ENCODE assay signal across 9 cellular contexts in genomic region chr19:58058428-58058827, GRCh38. TPM values are rescaled to one million over a fixed set of nuclear protein-coding genes. Genes with fewer than 3 reads are reported as not detected.
DNase-seq lines count a peak whose midpoint lies in the region; ATAC-seq and TF ChIP-seq lines count a peak whose summit lies in the region.
"Had no signal": no experiment of that assay in that cellular context is flagged by ENCODE, and none has a peak within 500 bp of the region (broad histone marks: within the 10 kb centered on the region; RNA-seq: fewer than 3 reads in every experiment).

No MANE protein-coding gene starts in this region.

- TF ChIP-seq CTCF in AG10803 (conservative IDR thresholded peaks at IDR 0.05; ENCODE audit: low read length) (no peak), WERI-Rb-1 (IDR thresholded peaks at IDR 0.05; ENCODE audit: low read depth, low read length) (no peak), psoas muscle (IDR thresholded peaks at IDR 0.05) (no peak)

- ATAC-seq in psoas muscle, result no peak
- ATAC-seq in HG02981 (IDR thresholded peaks at IDR 0.05; ENCODE audit: unreplicated experiment), result no peak

- peak overlapping the region; percentile 71 for H3K9ac ChIP-seq in iPS-18a (ENCODE audit: low read length)

- H3K9me3 ChIP-seq in WERI-Rb-1 (ENCODE audit: severe bottlenecking) (peaks cover 3% of the 10 kb centered on the region), iPS-18a (ENCODE audit: control insufficient read depth, low read depth, low read length) (peaks cover under 1% of the 10 kb centered on the region), psoas muscle (peaks cover 29% of the 10 kb centered on the region)

- H3K27me3 ChIP-seq in WERI-Rb-1 (ENCODE audit: insufficient read depth, low read depth, severe bottlenecking), result no peaks in the 10 kb centered on the region
- H3K27me3 ChIP-seq in iPS-18a (ENCODE audit: control insufficient read depth, insufficient read depth, low read length), result no peaks in the 10 kb centered on the region
- H3K27me3 ChIP-seq in psoas muscle (ENCODE audit: insufficient read depth in 3 of 3, low read length in 2 of 3), result peaks cover 0 to 11% (median 2%) of the 10 kb centered on the region in 3 donors

- peaks cover 11% of the 10 kb centered on the region for H3K36me3 ChIP-seq in WERI-Rb-1
- no peaks in the 10 kb centered on the region for H3K36me3 ChIP-seq in iPS-18a (ENCODE audit: control insufficient read depth, low read depth, low read length)
- peaks cover 0 to 6% of the 10 kb centered on the region in 2 donors for H3K36me3 ChIP-seq in psoas muscle (ENCODE audit: insufficient read depth in 1 of 2, low read depth in 1 of 2)

- H3K4me1 ChIP-seq in iPS-18a (ENCODE audit: control insufficient read depth, low read depth, low read length) (peaks cover 13% of the 10 kb centered on the region), psoas muscle (no peaks in the 10 kb centered on the region)

- DNase-seq in AG10803 (ENCODE audit: low read depth) (no peak), WERI-Rb-1 (peak; percentile 56), psoas muscle (no peak), OCI-M1 (lab: John Stamatoyannopoulos, UW) (no peak), HPDE6-E6E7 (ENCODE audit: extremely low spot score) (no peak), kidney tubule cell (ENCODE audit: low spot score) (no peak)

- WGBS in psoas muscle, 3 donors, result 90 to 96% (median 94%) methylated on average over 13 of the region's 13 CpGs

- intact Hi-C loops in psoas muscle (cut with DNase I), result no loop called here

- peak overlapping the region; percentile 98 for H3K27ac ChIP-seq in WERI-Rb-1
- H3K27ac ChIP-seq in iPS-18a (ENCODE audit: low read length), result peak overlapping the region; percentile 72
- H3K27ac ChIP-seq in psoas muscle, result peak overlapping the region; percentile 91

- H3K4me3 ChIP-seq in AG10803 (ENCODE audit: low read length) (peak overlapping the region; percentile 59; the same call in 1 of the 2 replicates), WERI-Rb-1 (ENCODE audit: low read depth, low read length) (peak overlapping the region; percentile 44), iPS-18a (ENCODE audit: low read length) (peak overlapping the region; percentile 51), psoas muscle (peak overlapping the region; percentile 82)

RNA-seq across cellular contexts. Expression of gene ZNF135, which starts 0.7 kb away (rescaled TPM):
- 1 to 10 TPM in 3 of 4 donors, under 1 TPM in 1; 0.87 to 1.7 (median 1.4) TPM for total RNA-seq in psoas muscle
- 1 to 10 TPM in 1 of 3 donors, under 1 TPM in 2; 0.89 to 1.3 (median 0.90) TPM for polyA plus RNA-seq in psoas muscle

RNA-seq across cellular contexts. Expression of gene ZSCAN1, which starts 24.6 kb away (rescaled TPM):
- total RNA-seq in psoas muscle, result not detected
- polyA plus RNA-seq in psoas muscle, result not detected
- total RNA-seq: RPMI7951 had no signal

RNA-seq across cellular contexts. Expression of gene ZSCAN18, which starts 39.6 kb away (rescaled TPM):
- total RNA-seq in psoas muscle, result 10 to 100 TPM; 13.1 to 36.8 (median 16.3) TPM
- 10 to 100 TPM in 2 of 3 donors, 1 to 10 TPM in 1; 9.5 to 14.0 (median 13.8) TPM for polyA plus RNA-seq in psoas muscle

RNA-seq across cellular contexts. Expression of gene ZNF606, which starts 55.8 kb away (rescaled TPM):
- 1 to 10 TPM; 3.7 to 7.0 (median 4.3) TPM for total RNA-seq in psoas muscle
- polyA plus RNA-seq in psoas muscle, result 1 to 10 TPM; 2.0 to 6.9 (median 2.8) TPM
